Comparison of ENCODE assay signal across 24 cellular contexts in genomic region chr1:5884110-5884509, GRCh38.
DNase-seq lines count a peak whose midpoint lies in the region; ATAC-seq, FAIRE-seq and TF ChIP-seq lines count a peak whose summit lies in the region.
"Had no signal": no experiment of that assay in that cellular context is flagged by ENCODE, and none has a peak within 500 bp of the region (broad histone marks: within the 10 kb centered on the region; RNA-seq: fewer than 3 reads in every experiment).

No MANE protein-coding gene starts in this region.

- no peak overlapping the region for H3K4me3 Mint-ChIP-seq in T-helper 17 cell
- no peak overlapping the region for H3K4me3 Mint-ChIP-seq in glutamatergic neuron (ENCODE audit: unreplicated experiment)
- H3K4me3 Mint-ChIP-seq: B cell; CD4-positive, alpha-beta memory T cell; HFFc6 had no signal

- H4K20me1 ChIP-seq in osteoblast (ENCODE audit: insufficient read depth, low read length), result no peaks in the 10 kb centered on the region

- H3K27ac Mint-ChIP-seq in T-helper 17 cell (peak overlapping the region; percentile 39), glutamatergic neuron (ENCODE audit: unreplicated experiment) (peak overlapping the region; percentile 33)
- H3K27ac Mint-ChIP-seq: B cell; CD4-positive, alpha-beta memory T cell; HFFc6 had no signal

- H3K9me3 ChIP-seq in T-helper 17 cell (ENCODE audit: control insufficient read depth, low read length, poor library complexity, severe bottlenecking) (no peaks in the 10 kb centered on the region), osteoblast (ENCODE audit: low read depth, low read length) (no peaks in the 10 kb centered on the region), pancreas (no peaks in the 10 kb centered on the region)
- H3K9me3 ChIP-seq: HAP-1 had no signal

- no peaks in the 10 kb centered on the region for H3K27me3 ChIP-seq in osteoblast (ENCODE audit: insufficient read depth, low read length)
- H3K27me3 ChIP-seq in pancreas, result no peaks in the 10 kb centered on the region

- no peaks in the 10 kb centered on the region for H3K4me1 ChIP-seq in osteoblast (ENCODE audit: insufficient read depth, low read length)
- H3K4me1 ChIP-seq in pancreas, result no peaks in the 10 kb centered on the region
- H3K4me1 ChIP-seq: HAP-1 had no signal

- ATAC-seq in T-helper 17 cell (no peak), pancreas (no peak)

- H2AFZ ChIP-seq in osteoblast (ENCODE audit: low read length), result no peak overlapping the region

- 90 to 97% methylated on average over 13 of the region's 13 CpGs for WGBS in pancreas, 2 donors

- intact Hi-C loops in pancreas (cut with DNase I), result no loop called here

- no peak overlapping the region for H3K27ac ChIP-seq in osteoblast (ENCODE audit: low read depth, low read length)
- no peak overlapping the region for H3K27ac ChIP-seq in pancreas
- H3K27ac ChIP-seq: 22Rv1 had no signal

- H3K36me3 Mint-ChIP-seq in T-helper 17 cell (ENCODE audit: low read depth) (peaks cover 2% of the 10 kb centered on the region), glutamatergic neuron (ENCODE audit: unreplicated experiment) (peaks cover 22% of the 10 kb centered on the region)

- FAIRE-seq in pancreas (lab: Jason Lieb, UNC), result no peak
- FAIRE-seq: A204.1, GM12891, GM18507, H54 had no signal

- DNase-seq in DMS 273 (lab: John Stamatoyannopoulos, UW; ENCODE audit: unreplicated experiment), result peak; percentile 8
- DNase-seq in DMS 273 treated with DMSO at 0.1 percent for 48 hours (lab: John Stamatoyannopoulos, UW), result no peak
- no peak for DNase-seq in T-helper 17 cell
- peak; percentile 17 for DNase-seq in glutamatergic neuron
- peak; percentile 32 for DNase-seq in osteoblast (ENCODE audit: insufficient read length, low spot score, missing footprints)
- DNase-seq in NAMALWA (ENCODE audit: low spot score), result no peak
- DNase-seq in pancreas, result no peak
- no peak for DNase-seq in hippocampal formation (lab: John Stamatoyannopoulos, UW)
- DNase-seq: C1 segment of cervical spinal cord; Calu3; CD4-positive, alpha-beta memory T cell; COR-L47; DMS53; DMS79 treated with DMSO at 0.1 percent for 48 hours; GF-D8; GOT3; HFFc6 had no signal

- H3K27me3 Mint-ChIP-seq in T-helper 17 cell, result no peaks in the 10 kb centered on the region
- peaks cover 12% of the 10 kb centered on the region for H3K27me3 Mint-ChIP-seq in glutamatergic neuron (ENCODE audit: unreplicated experiment)
- H3K27me3 Mint-ChIP-seq: B cell; CD4-positive, alpha-beta memory T cell had no signal

- H3K4me3 ChIP-seq in osteoblast (ENCODE audit: insufficient read depth, low read length) (no peak overlapping the region), pancreas (no peak overlapping the region)
- H3K4me3 ChIP-seq: HAP-1 had no signal

- no peak overlapping the region for H3K4me2 ChIP-seq in osteoblast (ENCODE audit: insufficient read depth, low read length)

- no peak for TF ChIP-seq CTCF in glutamatergic neuron (IDR thresholded peaks at IDR 0.05; ENCODE audit: partially characterized antibody, unreplicated experiment)
- TF ChIP-seq CTCF in osteoblast (IDR thresholded peaks at IDR 0.05; ENCODE audit: extremely low read depth, low read depth, low read length), result no peak
- TF ChIP-seq CTCF in pancreas (IDR thresholded peaks at IDR 0.05), result no peak

- peaks cover 7% of the 10 kb centered on the region for H3K36me3 ChIP-seq in osteoblast (ENCODE audit: insufficient read depth, low read length)
- no peaks in the 10 kb centered on the region for H3K36me3 ChIP-seq in pancreas
- H3K36me3 ChIP-seq: HAP-1 had no signal

- no peaks in the 10 kb centered on the region for H3K4me1 Mint-ChIP-seq in T-helper 17 cell
- peaks cover 21% of the 10 kb centered on the region for H3K4me1 Mint-ChIP-seq in glutamatergic neuron (ENCODE audit: low read depth, unreplicated experiment)
- H3K4me1 Mint-ChIP-seq: B cell; CD4-positive, alpha-beta memory T cell had no signal

- H3K79me2 ChIP-seq in osteoblast (ENCODE audit: insufficient read depth, low read length), result no peaks in the 10 kb centered on the region

- H3K9me3 Mint-ChIP-seq in glutamatergic neuron (ENCODE audit: unreplicated experiment), result peaks cover 22% of the 10 kb centered on the region

Comparison
In these comparisons a context has a peak if more than half of its experiments do, and no peak if none do; other contexts are left out.
1. DNase-seq: peak in DMS 273 (single experiment), glutamatergic neuron (single experiment) and osteoblast (single experiment); none in DMS 273 treated with DMSO at 0.1 percent for 48 hours (single experiment), T-helper 17 cell (0 of 3), NAMALWA (single experiment), pancreas (0 of 6) and hippocampal formation (0 of 2).